ENCODE assay signal across 8 cellular contexts in the genomic region with DNA sequence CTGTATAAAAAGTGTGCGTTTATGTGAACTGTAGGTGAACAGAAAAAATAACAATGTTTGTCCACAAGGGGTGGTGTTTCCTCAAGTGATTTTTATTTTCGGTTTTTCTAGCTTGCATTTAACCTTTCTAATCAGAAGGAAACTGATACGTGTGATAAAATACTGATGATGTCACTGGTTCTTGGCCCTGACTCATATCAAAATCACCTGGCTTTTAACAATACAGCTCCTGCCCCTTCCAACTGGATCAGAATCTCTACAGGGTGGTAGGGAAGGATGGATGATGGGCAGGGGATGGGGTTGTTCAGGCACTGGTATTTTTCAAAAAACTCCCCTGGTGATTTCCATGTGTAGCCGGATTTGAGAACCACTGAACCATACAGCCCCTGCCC. TPM values are rescaled to one million over a fixed set of nuclear protein-coding genes. Genes with fewer than 3 reads are reported as not detected.
DNase-seq lines count a peak whose midpoint lies in the region; ATAC-seq and TF ChIP-seq lines count a peak whose summit lies in the region.

No MANE protein-coding gene starts in this region.

- H3K27me3 ChIP-seq in transverse colon (no peaks in the 10 kb centered on the region), aorta (ENCODE audit: control insufficient read depth in 1 of 2, insufficient read depth in 2 of 2, low read length in 1 of 2) (no peaks in the 10 kb centered on the region)

- TF ChIP-seq POLR2A in transverse colon (IDR thresholded peaks at IDR 0.05), result no peak

- peak; percentile 8 for DNase-seq in stimulated activated CD4-positive, alpha-beta T cell treated with anti-CD3 and anti-CD28 coated beads, Interleukin-4, amount 100 ng/mL, for 24 hours
- DNase-seq in stimulated activated CD4-positive, alpha-beta T cell treated with anti-CD3 and anti-CD28 coated beads, Interleukin-1b, Interleukin-23, amount 100 ng/mL, for 48 hours, result no peak
- DNase-seq in left ventricle myocardium superior, result no peak
- DNase-seq in transverse colon, result no peak
- no peak for DNase-seq in aorta

- H3K36me3 ChIP-seq in transverse colon (no peaks in the 10 kb centered on the region), aorta (ENCODE audit: control insufficient read depth in 1 of 2, insufficient read depth in 2 of 2, low read length in 1 of 2) (no peaks in the 10 kb centered on the region)

- intact Hi-C loops in left ventricle myocardium superior (cut with micrococcal nuclease) (loop anchor here (2.0 kb wide), 1 partner anchor 70 kb away; no protein-coding TSS in a partner anchor), transverse colon (cut with DNase I; ENCODE audit: low total_unique reads) (no loop called here), aorta (cut with DNase I) (no loop called here)

- peak; percentile 46 to 56 (median 50) for TF ChIP-seq CTCF in transverse colon (IDR thresholded peaks at IDR 0.05)

- H3K4me3 ChIP-seq in transverse colon, result no peak overlapping the region
- H3K4me3 ChIP-seq in aorta (ENCODE audit: low read length in 2 of 2), result no peak overlapping the region

- no peak overlapping the region for H3K27ac ChIP-seq in transverse colon
- no peak overlapping the region for H3K27ac ChIP-seq in aorta (ENCODE audit: low read depth in 1 of 2, low read length in 2 of 2)

- WGBS in transverse colon (ENCODE audit: low coverage in 1 of 2), 2 donors, result 17 to 38% methylated on average over 4 of the region's 4 CpGs
- WGBS in aorta, 2 donors, result 22 to 26% methylated on average over 4 of the region's 4 CpGs

- in situ Hi-C loops in transverse colon (cut with MboI; ENCODE audit: low pct_ligation_motif_present in 1 of 4, low pct_unique_long_range_greater_than_20kb in 1 of 4, low sequenced_read_pairs in 3 of 4), result no loop called here

- H3K4me1 ChIP-seq in transverse colon, result no peaks in the 10 kb centered on the region
- H3K4me1 ChIP-seq in aorta (ENCODE audit: control insufficient read depth in 1 of 2, insufficient read depth in 2 of 2, low read length in 2 of 2), result no peaks in the 10 kb centered on the region

- ATAC-seq in HG03064 (IDR thresholded peaks at IDR 0.05; ENCODE audit: low read depth, unreplicated experiment) (peak; percentile 42), SK-N-SH treated with all-trans-retinoic acid at 6 μM for 48 hours (peak; percentile 80), left ventricle myocardium superior (peak; percentile 20), aorta (ENCODE audit: low FRiP score) (no peak), GM19452 (IDR thresholded peaks at IDR 0.05; ENCODE audit: unreplicated experiment) (no peak)

- H3K9me3 ChIP-seq in transverse colon, result no peaks in the 10 kb centered on the region
- no peaks in the 10 kb centered on the region for H3K9me3 ChIP-seq in aorta (ENCODE audit: control insufficient read depth, low read length)

- TF ChIP-seq EP300 in transverse colon (IDR thresholded peaks at IDR 0.05; ENCODE audit: low read depth), result no peak

TF ChIP-seq in SK-N-SH treated with all-trans-retinoic acid at 6 μM for 48 hours, 23 proteins besides CTCF, POLR2A, EP300 and RAD21:
- no peak for TF ChIP-seq ESRRG (CRISPR knock-in tag; IDR thresholded peaks at IDR 0.05)
- TF ChIP-seq SNAI2 (CRISPR knock-in tag; IDR thresholded peaks at IDR 0.05), result no peak
- no peak for TF ChIP-seq CSDC2 (CRISPR knock-in tag; IDR thresholded peaks at IDR 0.05)
- TF ChIP-seq ZC3H10 (CRISPR knock-in tag; IDR thresholded peaks at IDR 0.05), result no peak
- no peak for TF ChIP-seq ZNF8 (CRISPR knock-in tag; IDR thresholded peaks at IDR 0.05)
- no peak for TF ChIP-seq ZFP3 (CRISPR knock-in tag; IDR thresholded peaks at IDR 0.05)
- TF ChIP-seq RARB (CRISPR knock-in tag; IDR thresholded peaks at IDR 0.05), result no peak
- TF ChIP-seq TSHZ2 (CRISPR knock-in tag; IDR thresholded peaks at IDR 0.05), result no peak
- TF ChIP-seq TOX (CRISPR knock-in tag; IDR thresholded peaks at IDR 0.05; ENCODE audit: borderline replicate concordance), result no peak
- TF ChIP-seq TCF4 (CRISPR knock-in tag; IDR thresholded peaks at IDR 0.05; ENCODE audit: borderline replicate concordance), result no peak
TF ChIP-seq in SK-N-SH treated with all-trans-retinoic acid at 6 μM for 48 hours: peak in this region for 0.

RNA-seq across cellular contexts. Expression of gene NPFFR1, which starts 10.9 kb away (rescaled TPM):
- total RNA-seq in left ventricle myocardium superior, result 0.02 TPM
- total RNA-seq in transverse colon, result under 1 TPM in 1 of 4 donors, not detected in 3; 0.16 TPM
- total RNA-seq in aorta, result under 1 TPM; 0.03 to 0.06 TPM
- polyA plus RNA-seq in aorta, result under 1 TPM in 1 of 2 donors, not detected in 1; under 0.01 TPM

RNA-seq across cellular contexts. Expression of gene PPA1, which starts 39.7 kb away (rescaled TPM):
- total RNA-seq in left ventricle myocardium superior, result 106 TPM
- total RNA-seq in transverse colon, result 100 to 1,000 TPM in 2 of 4 donors, 10 to 100 TPM in 2; 14.1 to 113 (median 98.4) TPM
- total RNA-seq in aorta, result 10 to 100 TPM; 66.7 to 79.8 TPM
- 100 to 1,000 TPM; 100 to 222 TPM for polyA plus RNA-seq in aorta

Comparison
In these comparisons a context has a peak if more than half of its experiments do, and no peak if none do; other contexts are left out.
1. ATAC-seq: peak in HG03064 (single experiment), SK-N-SH treated with all-trans-retinoic acid at 6 μM for 48 hours (single experiment) and left ventricle myocardium superior (single experiment); none in aorta (single experiment) and GM19452 (single experiment).